Comparison of ENCODE assay signal across 8 cellular contexts in the genomic region with DNA sequence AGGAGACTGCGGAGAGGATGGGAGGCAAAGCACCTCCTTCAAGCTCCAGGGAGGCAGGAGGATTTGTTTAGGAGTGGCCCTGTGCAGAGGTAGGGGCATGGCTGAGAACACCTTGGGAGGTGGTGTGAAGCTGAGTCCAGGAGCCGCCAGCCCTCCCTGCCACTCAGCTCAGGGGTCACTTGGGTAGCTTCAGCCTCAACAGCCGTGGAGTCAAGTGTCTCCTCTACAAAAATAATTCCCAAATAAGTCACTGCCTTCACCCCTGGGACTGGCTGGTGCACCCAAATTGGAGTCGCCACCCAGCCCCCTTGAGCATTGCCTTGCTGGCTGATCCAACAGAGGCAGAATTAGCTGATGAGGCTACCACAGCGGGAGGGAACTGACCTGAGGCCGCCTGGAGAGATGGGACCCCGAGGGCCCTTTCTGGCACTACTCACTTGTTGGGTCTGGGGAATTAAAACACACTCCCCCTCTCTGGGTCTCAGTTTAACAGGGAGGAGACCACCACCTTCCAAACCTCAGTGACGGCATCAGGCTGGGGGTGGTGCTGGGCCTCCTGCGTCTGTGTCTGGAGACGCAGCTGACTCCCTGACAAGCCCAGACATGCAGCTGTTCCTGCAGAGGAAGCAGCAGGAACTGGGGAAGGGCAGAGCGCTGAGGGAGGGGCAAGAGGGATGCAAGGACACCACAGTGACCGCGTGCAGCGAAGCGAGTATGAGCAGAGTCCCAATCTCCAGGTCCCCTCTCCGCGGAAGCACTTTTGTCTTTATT.
A peak's percentile ranks its signal among the peaks of the same experiment; 100 is the strongest.
DNase-seq lines count a peak whose midpoint lies in the region; ATAC-seq, FAIRE-seq and TF ChIP-seq lines count a peak whose summit lies in the region.

No MANE protein-coding gene starts in this region.

- DNase-seq in D721Med (ENCODE audit: insufficient read length, low spot score): peak; percentile 55
- DNase-seq in NCI-H146 (lab: John Stamatoyannopoulos, UW): peak; percentile 95
- peak; percentile 78 for DNase-seq in astrocyte of the hippocampus (ENCODE audit: low read depth, low spot score)
- peak; percentile 64 for DNase-seq in iPS-NIHi11 (ENCODE audit: low spot score)
- DNase-seq in immature natural killer cell: no peak

- H3K27ac ChIP-seq in temporal lobe (ENCODE audit: low read depth, low read length): peak overlapping the region; percentile 36

- no peaks in the 10 kb centered on the region for H3K9me3 Mint-ChIP-seq in immature natural killer cell

- FAIRE-seq in D721Med (lab: Jason Lieb, UNC): no peak

- no peak overlapping the region for H3K27ac Mint-ChIP-seq in immature natural killer cell

- no peak overlapping the region for H3K4me3 Mint-ChIP-seq in immature natural killer cell

- ATAC-seq in GM19452 (IDR thresholded peaks at IDR 0.05; ENCODE audit: unreplicated experiment): no peak
- no peak for ATAC-seq in HG03521 (IDR thresholded peaks at IDR 0.05; ENCODE audit: unreplicated experiment)

- peaks cover 2 to 4% (median 4%) of the 10 kb centered on the region in 3 donors for H3K27me3 Mint-ChIP-seq in immature natural killer cell (ENCODE audit: low read depth in 3 of 3)

- H3K4me1 Mint-ChIP-seq in immature natural killer cell: peaks cover 10 to 12% of the 10 kb centered on the region in 2 donors

- no peak for TF ChIP-seq CTCF in D721Med (IDR thresholded peaks at IDR 0.05; ENCODE audit: insufficient read depth, missing control alignments)

- H3K36me3 Mint-ChIP-seq in immature natural killer cell: no peaks in the 10 kb centered on the region

Comparison
In these comparisons a context has a peak if more than half of its experiments do, and no peak if none do; other contexts are left out.
1. DNase-seq: peak in D721Med (single experiment), NCI-H146 (single experiment), astrocyte of the hippocampus (single experiment) and iPS-NIHi11 (single experiment); none in immature natural killer cell (0 of 3).